8 cellular contexts compared by ENCODE assay signal in the genomic region with DNA sequence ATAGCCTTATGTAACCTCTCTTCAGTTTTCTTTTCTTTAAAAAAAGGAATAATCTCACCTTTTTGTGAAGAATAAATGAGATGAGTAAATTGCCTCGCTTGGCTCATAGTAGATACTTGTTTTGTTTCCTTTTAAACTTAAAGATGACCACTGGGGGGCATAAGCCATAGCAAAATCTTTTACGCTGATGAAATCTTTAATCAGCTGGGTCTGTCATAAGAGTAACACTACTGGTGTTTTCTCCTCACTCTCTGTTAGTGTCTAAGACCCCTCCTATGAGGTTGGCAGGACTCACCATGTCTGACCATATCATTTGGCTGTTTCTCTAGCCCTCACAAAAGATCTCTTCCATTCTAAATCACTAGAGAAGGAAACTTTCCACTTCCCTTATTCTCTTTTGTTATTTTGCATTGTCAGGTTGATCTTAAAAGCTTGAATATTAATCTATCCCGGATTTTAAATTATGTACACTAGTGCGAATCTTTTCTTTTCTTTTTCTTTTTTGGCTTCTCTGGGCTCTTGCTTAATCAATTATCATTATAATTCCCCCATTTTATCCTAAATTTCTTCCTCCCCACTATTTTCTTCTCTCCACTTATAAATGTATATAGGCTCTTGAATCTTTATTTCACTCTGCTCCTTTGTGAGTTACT. TPM values are rescaled to one million over a fixed set of nuclear protein-coding genes. Genes with fewer than 3 reads are reported as not detected.
DNase-seq lines count a peak whose midpoint lies in the region; ATAC-seq and TF ChIP-seq lines count a peak whose summit lies in the region.

No MANE protein-coding gene starts in this region.

- DNase-seq in activated CD4-positive, CD25-positive, alpha-beta regulatory T cell treated with anti-CD3 and anti-CD28 coated beads, Interleukin-2, amount 50 U/mL, for 72 hours, result no peak
- DNase-seq in astrocyte of the cerebellum (ENCODE audit: low read depth), result peak; percentile 15
- DNase-seq in naive B cell, result peak; percentile 53
- DNase-seq in NK-92 treated with Interleukin-12 subunit alpha and Interleukin-12 subunit beta, amount 100 ng/mL, for 24 hours (lab: John Stamatoyannopoulos, UW), result no peak
- DNase-seq in Ammon's horn (ENCODE audit: low spot score), result no peak

- ATAC-seq in activated CD4-positive, CD25-positive, alpha-beta regulatory T cell treated with anti-CD3 and anti-CD28 coated beads, Interleukin-2, amount 50 U/mL, for 24 hours, result peak; percentile 79 to 89
- peak; percentile 36 to 50 for ATAC-seq in naive B cell (ENCODE audit: low read depth in 2 of 2)
- no peak for ATAC-seq in HG03342 (IDR thresholded peaks at IDR 0.05; ENCODE audit: unreplicated experiment)

- peak overlapping the region in 7 of 8 donors; percentile 4 to 77 (median 62) for H3K4me3 Mint-ChIP-seq in naive B cell

- H3K4me3 ChIP-seq in astrocyte of the cerebellum (ENCODE audit: low read depth, low read length), result no peak overlapping the region

- TF ChIP-seq CTCF in LNCAP (IDR thresholded peaks at IDR 0.05), result peak; percentile 30; the same call in 1 of the 2 replicates
- peak; percentile 34 for TF ChIP-seq CTCF in astrocyte of the cerebellum (IDR thresholded peaks at IDR 0.05; ENCODE audit: low read depth, low read length, missing control alignments)

- in situ Hi-C loops in astrocyte of the cerebellum (cut with HindIII; ENCODE audit: low sequenced_read_pairs), result no loop called here

- H3K4me1 Mint-ChIP-seq in naive B cell, result peaks cover 49 to 61% (median 52%) of the 10 kb centered on the region in 3 donors

- peak overlapping the region; percentile 14 to 98 (median 94) for H3K27ac Mint-ChIP-seq in naive B cell

- no peaks in the 10 kb centered on the region for H3K36me3 Mint-ChIP-seq in naive B cell

- no peaks in the 10 kb centered on the region for H3K9me3 Mint-ChIP-seq in naive B cell

- no peaks in the 10 kb centered on the region for H3K27me3 Mint-ChIP-seq in naive B cell

RNA-seq across cellular contexts. Expression of a gene that starts 12.5 kb away (rescaled TPM):
- 100 to 1,000 TPM in 5 of 6 donors, 10 to 100 TPM in 1; 97.1 to 221 (median 129) TPM for polyA plus RNA-seq in naive B cell (ENCODE audit: low read depth in 6 of 6)

RNA-seq across cellular contexts. Expression of a gene that starts 13.0 kb away (rescaled TPM):
- polyA plus RNA-seq in naive B cell (ENCODE audit: low read depth in 6 of 6), result under 1 TPM in 4 of 6 donors, not detected in 2; 0.18 to 0.84 (median 0.28) TPM

RNA-seq across cellular contexts. Expression of a gene that starts 21.8 kb away (rescaled TPM):
- polyA plus RNA-seq in naive B cell (ENCODE audit: low read depth in 6 of 6), result under 1 TPM in 5 of 6 donors, not detected in 1; 0.13 to 0.40 (median 0.23) TPM

RNA-seq across cellular contexts. Expression of a gene that starts 29.6 kb away (rescaled TPM):
- polyA plus RNA-seq in naive B cell (ENCODE audit: low read depth in 6 of 6), result 10 to 100 TPM; 37.5 to 67.4 (median 56.4) TPM

RNA-seq across cellular contexts. Expression of a gene that starts 31.7 kb away (rescaled TPM):
- polyA plus RNA-seq in naive B cell (ENCODE audit: low read depth in 6 of 6), result 1 to 10 TPM; 2.0 to 9.1 (median 3.3) TPM

Comparison
In these comparisons a context has a peak if more than half of its experiments do, and no peak if none do; other contexts are left out.
1. DNase-seq: peak in astrocyte of the cerebellum (single experiment) and naive B cell (single experiment); none in activated CD4-positive, CD25-positive, alpha-beta regulatory T cell treated with anti-CD3 and anti-CD28 coated beads, Interleukin-2, amount 50 U/mL, for 72 hours (single experiment), NK-92 treated with Interleukin-12 subunit alpha and Interleukin-12 subunit beta, amount 100 ng/mL, for 24 hours (single experiment) and Ammon's horn (single experiment).